Comparison of ENCODE assay signal across 12 cellular contexts in genomic region chr4:38757945-38758344, GRCh38. TPM values are rescaled to one million over a fixed set of nuclear protein-coding genes. Genes with fewer than 3 reads are reported as not detected.
DNase-seq lines count a peak whose midpoint lies in the region; ATAC-seq and TF ChIP-seq lines count a peak whose summit lies in the region.
"Had no signal": no experiment of that assay in that cellular context is flagged by ENCODE, and none has a peak within 500 bp of the region (broad histone marks: within the 10 kb centered on the region; RNA-seq: fewer than 3 reads in every experiment).

No MANE protein-coding gene starts in this region.

- no peaks in the 10 kb centered on the region for H3K9me3 ChIP-seq in PC-3 (ENCODE audit: low read length)

- POLR2A ChIA-PET in PC-3 (lab: Charles Lee; ENCODE audit: unreplicated experiment), result no interaction called here

- H4K20me1 ChIP-seq in PC-3 (ENCODE audit: low read length), result no peaks in the 10 kb centered on the region

- H3K27me3 ChIP-seq in PC-3 (ENCODE audit: low read length), result no peaks in the 10 kb centered on the region

- ATAC-seq in PC-3, result peak; percentile 61
- ATAC-seq in omental fat pad (ENCODE audit: low FRiP score), result no peak
- ATAC-seq in HG02938 (IDR thresholded peaks at IDR 0.05; ENCODE audit: unreplicated experiment), result no peak
- ATAC-seq: esophagus mucosa had no signal

- H3K9ac ChIP-seq in PC-3 (ENCODE audit: low read length), result no peak overlapping the region

- peak; percentile 64 for TF ChIP-seq CTCF in PC-3 (conservative IDR thresholded peaks at IDR 0.05; ENCODE audit: low read depth, low read length)
- TF ChIP-seq CTCF in omental fat pad (IDR thresholded peaks at IDR 0.05), result no peak

- H3K4me1 ChIP-seq in PC-3 (ENCODE audit: insufficient read depth, low read length), result no peaks in the 10 kb centered on the region

- no peaks in the 10 kb centered on the region for H3K79me2 ChIP-seq in PC-3 (ENCODE audit: low read length)

- no peaks in the 10 kb centered on the region for H3K36me3 ChIP-seq in PC-3 (ENCODE audit: low read depth, low read length)

- no peak overlapping the region for H3K4me2 ChIP-seq in PC-3 (ENCODE audit: low read length)

- BruUV-seq in PC-3 (replicated peaks; lab: Mats Ljungman, UMichigan), result no TSS peak

- H3K9me2 ChIP-seq in PC-3 (replicated peaks; ENCODE audit: low read length), result no peaks in the 10 kb centered on the region

- H3F3A ChIP-seq in PC-3 (ENCODE audit: low read length, unreplicated experiment), result no peaks in the 10 kb centered on the region

- peak overlapping the region; percentile 62 for H2AFZ ChIP-seq in PC-3 (ENCODE audit: low read length)

- peak; percentile 24 for DNase-seq in stimulated activated CD4-positive, alpha-beta T cell treated with anti-CD3 and anti-CD28 coated beads, Interleukin-15, amount 100 ng/mL, for 24 hours
- no peak for DNase-seq in stimulated activated CD4-positive, alpha-beta T cell treated with anti-CD3 and anti-CD28 coated beads, Interleukin-1b, Interleukin-23, amount 100 ng/mL, for 48 hours
- DNase-seq in PC-3 (peak; percentile 59), iPS DF 4.7 (ENCODE audit: extremely low read depth, low spot score) (peak; percentile 25), AG08396 (ENCODE audit: low spot score) (no peak), omental fat pad (ENCODE audit: low spot score) (no peak), NCI-H2107 (lab: John Stamatoyannopoulos, UW) (no peak)
- DNase-seq: activated naive CD8-positive, alpha-beta T cell treated with anti-CD3 and anti-CD28 coated beads, Interleukin-2, amount 10 ng/mL, durations not matched to agents 7 days and 5 days; stimulated activated CD4-positive, alpha-beta T cell treated with anti-CD3 and anti-CD28 coated beads, Interleukin-2, amount 100 ng/mL, for 48 hours had no signal

- H3K27ac ChIP-seq in PC-3 (ENCODE audit: low read length), result no peak overlapping the region

- CTCF ChIA-PET in PC-3 (lab: Charles Lee), result interaction anchor here (1.0 to 1.2 kb wide), 2 partner anchors 24 to 32 kb away, joined by 3 read pairs; partner anchors contain the start of gene TLR10

- intact Hi-C loops in PC-3 (cut with micrococcal nuclease), result loop anchor here (2.0 kb wide), 3 partner anchors 25 to 137 kb away; partner anchors contain the start of genes TLR1 and TLR10

- no peak overlapping the region for H3K4me3 ChIP-seq in PC-3 (ENCODE audit: low read length)

RNA-seq across cellular contexts. Expression of gene TLR10, which starts 24.8 kb away (rescaled TPM):
- total RNA-seq in PC-3 (2014; rRNA removed), result not detected in 2 replicates
- total RNA-seq in omental fat pad, result 1 to 10 TPM in 1 of 4 donors, under 1 TPM in 3; 0.12 to 2.5 (median 0.33) TPM
- total RNA-seq: myocyte had no signal

RNA-seq across cellular contexts. Expression of gene TLR1, which starts 46.6 kb away (rescaled TPM):
- 0.40 and 0.47 TPM in 2 replicates for total RNA-seq in PC-3 (2014; rRNA removed)
- total RNA-seq in omental fat pad, result 10 to 100 TPM; 17.0 to 35.8 (median 27.1) TPM

Comparison
In these comparisons a context has a peak if more than half of its experiments do, and no peak if none do; other contexts are left out.
1. DNase-seq: peak in stimulated activated CD4-positive, alpha-beta T cell treated with anti-CD3 and anti-CD28 coated beads, Interleukin-15, amount 100 ng/mL, for 24 hours (single experiment), PC-3 (single experiment) and iPS DF 4.7 (single experiment); none in stimulated activated CD4-positive, alpha-beta T cell treated with anti-CD3 and anti-CD28 coated beads, Interleukin-1b, Interleukin-23, amount 100 ng/mL, for 48 hours (single experiment), AG08396 (single experiment), omental fat pad (single experiment) and NCI-H2107 (single experiment).
2. RNA of gene TLR1, which starts 46.6 kb away (total RNA-seq): 17.0 to 35.8 TPM in omental fat pad; 0.40 to 0.47 TPM in PC-3; every median in the first group is over 10 times any median in the second.